29 cellular contexts compared by ENCODE assay signal in genomic region chr10:48772059-48772458, GRCh38.
DNase-seq lines count a peak whose midpoint lies in the region; ATAC-seq and TF ChIP-seq lines count a peak whose summit lies in the region.
"Had no signal": no experiment of that assay in that cellular context is flagged by ENCODE, and none has a peak within 500 bp of the region (broad histone marks: within the 10 kb centered on the region; RNA-seq: fewer than 3 reads in every experiment).

No MANE protein-coding gene starts in this region.

- peaks cover 3% of the 10 kb centered on the region for H3K9me3 Mint-ChIP-seq in memory B cell
- H3K9me3 Mint-ChIP-seq in stimulated activated naive B cell treated with anti-CD40 and anti-IgM and Interleukin-4, amounts not matched to agents 10 μg/mL and 1 μg/mL and 100 μg/mL, for 72 hours: no peaks in the 10 kb centered on the region

- peak overlapping the region; percentile 52 for H3K27ac Mint-ChIP-seq in memory B cell
- H3K27ac Mint-ChIP-seq in stimulated activated naive B cell treated with anti-CD40 and anti-IgM and Interleukin-4, amounts not matched to agents 10 μg/mL and 1 μg/mL and 100 μg/mL, for 72 hours: peak overlapping the region; percentile 83

- H3K4me3 Mint-ChIP-seq in memory B cell: no peak overlapping the region
- H3K4me3 Mint-ChIP-seq in stimulated activated naive B cell treated with anti-CD40 and anti-IgM and Interleukin-4, amounts not matched to agents 10 μg/mL and 1 μg/mL and 100 μg/mL, for 72 hours: peak overlapping the region in 1 of 2 donors; percentile 34

- H3K4me3 ChIP-seq in right atrium auricular region (no peak overlapping the region), coronary artery (no peak overlapping the region)
- H3K4me3 ChIP-seq: K562, PC-9, SJCRH30 had no signal

- intact Hi-C loops in cardiac septum (cut with DNase I): no loop called here

- H3K9me3 ChIP-seq in right atrium auricular region: no peaks in the 10 kb centered on the region
- H3K9me3 ChIP-seq: BE2C, SJCRH30 had no signal

- peaks cover 19% of the 10 kb centered on the region for H3K4me1 Mint-ChIP-seq in memory B cell
- peaks cover 37 to 64% of the 10 kb centered on the region in 2 donors for H3K4me1 Mint-ChIP-seq in stimulated activated naive B cell treated with anti-CD40 and anti-IgM and Interleukin-4, amounts not matched to agents 10 μg/mL and 1 μg/mL and 100 μg/mL, for 72 hours

- ATAC-seq in memory B cell (ENCODE audit: low read depth): no peak
- ATAC-seq in stimulated activated naive B cell treated with anti-CD40 and anti-IgM and Interleukin-4, amounts not matched to agents 10 μg/mL and 1 μg/mL and 100 μg/mL, for 72 hours (replicated peaks): no peak
- no peak for ATAC-seq in GM18867 (IDR thresholded peaks at IDR 0.05; ENCODE audit: unreplicated experiment)
- ATAC-seq: HCT116, K562, Right ventricle myocardium inferior, SK-N-SH treated with all-trans-retinoic acid at 6 μM for 48 hours had no signal

- DNase-seq in right atrium auricular region (ENCODE audit: low spot score): peak; percentile 32
- no peak for DNase-seq in cardiac septum (ENCODE audit: low spot score)
- peak; percentile 55 for DNase-seq in coronary artery (ENCODE audit: low spot score)
- DNase-seq in memory B cell (ENCODE audit: low spot score in 2 of 2): no peak
- DNase-seq in stimulated activated naive B cell treated with anti-CD40 and anti-IgM and Interleukin-4, amounts not matched to agents 10 μg/mL and 1 μg/mL and 100 μg/mL, for 72 hours: no peak
- DNase-seq in NCI-H446 treated with DMSO at 0.1 percent for 48 hours (lab: John Stamatoyannopoulos, UW): no peak
- DNase-seq in activated CD4-positive, alpha-beta T cell treated with anti-CD3 and anti-CD28 coated beads for 48 hours: no peak
- DNase-seq: 8988T; ACHN; BE2C; DMS53; GOT3; Kasumi-1; MV-4-11; NCI-H1105 treated with DMSO at 0.1 percent for 48 hours; NCI-H146; NCI-H1930; NCI-H2107; NCI-H446; NCI-H526; NCI-H82; NK-92 treated with Interleukin-12 subunit alpha and Interleukin-12 subunit beta, amount 100 ng/mL, for 24 hours; PC-9; SJCRH30 had no signal

- no peaks in the 10 kb centered on the region for H3K27me3 ChIP-seq in right atrium auricular region
- H3K27me3 ChIP-seq: BE2C, SJCRH30 had no signal

- no peaks in the 10 kb centered on the region for H3K4me1 ChIP-seq in right atrium auricular region
- H3K4me1 ChIP-seq: BE2C, SJCRH30 had no signal

- H3K27ac ChIP-seq in right atrium auricular region (no peak overlapping the region), coronary artery (no peak overlapping the region)
- H3K27ac ChIP-seq: PC-9, SJCRH30 had no signal

- TF ChIP-seq CTCF in right atrium auricular region (IDR thresholded peaks at IDR 0.05) (no peak), coronary artery (IDR thresholded peaks at IDR 0.05) (no peak)

- H3K27me3 Mint-ChIP-seq in memory B cell: no peaks in the 10 kb centered on the region
- H3K27me3 Mint-ChIP-seq in stimulated activated naive B cell treated with anti-CD40 and anti-IgM and Interleukin-4, amounts not matched to agents 10 μg/mL and 1 μg/mL and 100 μg/mL, for 72 hours: no peaks in the 10 kb centered on the region

- no peaks in the 10 kb centered on the region for H3K36me3 ChIP-seq in right atrium auricular region
- H3K36me3 ChIP-seq: BE2C, SJCRH30 had no signal

- H3K36me3 Mint-ChIP-seq in memory B cell: peaks cover 41% of the 10 kb centered on the region
- peaks cover 72 to 82% of the 10 kb centered on the region in 2 donors for H3K36me3 Mint-ChIP-seq in stimulated activated naive B cell treated with anti-CD40 and anti-IgM and Interleukin-4, amounts not matched to agents 10 μg/mL and 1 μg/mL and 100 μg/mL, for 72 hours

Comparison
In these comparisons a context has a peak if more than half of its experiments do, and no peak if none do; other contexts are left out.
1. DNase-seq: peak in right atrium auricular region (single experiment) and coronary artery (single experiment); none in cardiac septum (single experiment), memory B cell (0 of 2), stimulated activated naive B cell treated with anti-CD40 and anti-IgM and Interleukin-4, amounts not matched to agents 10 μg/mL and 1 μg/mL and 100 μg/mL, for 72 hours (single experiment), NCI-H446 treated with DMSO at 0.1 percent for 48 hours (single experiment) and activated CD4-positive, alpha-beta T cell treated with anti-CD3 and anti-CD28 coated beads for 48 hours (single experiment).